In the genomic region with DNA sequence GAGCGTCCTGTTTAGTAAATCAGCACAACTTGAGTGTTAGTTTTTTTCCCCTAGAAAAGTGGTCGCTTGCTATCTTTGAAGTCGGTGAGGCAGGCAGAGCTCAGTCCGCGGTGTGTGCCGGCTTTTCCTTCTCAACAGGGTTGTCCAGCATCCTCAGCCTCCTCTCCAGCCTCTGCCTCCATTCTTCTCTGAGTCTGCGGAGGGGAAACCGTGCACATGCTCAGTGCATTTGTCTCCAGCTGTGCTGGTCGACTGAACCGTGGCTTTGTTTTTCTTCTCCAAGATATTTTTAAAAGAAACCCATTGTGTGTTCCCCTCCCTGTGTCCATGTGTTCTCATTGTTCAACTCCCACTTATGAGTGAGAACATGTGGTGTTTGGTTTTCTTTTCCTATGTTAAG, we compare ENCODE assay signal across 23 cellular contexts. TPM values are rescaled to one million over a fixed set of nuclear protein-coding genes. Genes with fewer than 3 reads are reported as not detected.
A peak's percentile ranks its signal among the peaks of the same experiment; 100 is the strongest.
DNase-seq lines count a peak whose midpoint lies in the region; ATAC-seq and TF ChIP-seq lines count a peak whose summit lies in the region.
"Had no signal": no experiment of that assay in that cellular context is flagged by ENCODE, and none has a peak within 500 bp of the region (broad histone marks: within the 10 kb centered on the region; RNA-seq: fewer than 3 reads in every experiment).

No MANE protein-coding gene starts in this region.

- no peak overlapping the region for H4K5ac ChIP-seq in H9 (ENCODE audit: insufficient read length, low read depth, low read length)

- peaks cover 7% of the 10 kb centered on the region; the same call in 1 of the 2 replicates for H3K4me1 ChIP-seq in H9 (ENCODE audit: insufficient read depth, low read length)
- H3K4me1 ChIP-seq: BE2C had no signal

- H3K27me3 Mint-ChIP-seq in H9 (ENCODE audit: low read depth), result peaks cover 7% of the 10 kb centered on the region; the same call in 1 of the 2 replicates
- no peaks in the 10 kb centered on the region for H3K27me3 Mint-ChIP-seq in glutamatergic neuron (ENCODE audit: unreplicated experiment)

- H3K4ac ChIP-seq in H9 (ENCODE audit: low read depth, low read length), result no peak overlapping the region

- no peaks in the 10 kb centered on the region for H4K20me1 ChIP-seq in H9 (ENCODE audit: control insufficient read depth, insufficient read depth, insufficient read length)

- no peaks in the 10 kb centered on the region for H3K9me3 Mint-ChIP-seq in H9
- H3K9me3 Mint-ChIP-seq in glutamatergic neuron (ENCODE audit: unreplicated experiment), result no peaks in the 10 kb centered on the region

- H2BK15ac ChIP-seq in H9 (ENCODE audit: low read depth, low read length), result no peak overlapping the region

- H3K4me1 Mint-ChIP-seq in H9 (peaks cover 39 to 47% of the 10 kb centered on the region in 2 experiments), glutamatergic neuron (ENCODE audit: low read depth, unreplicated experiment) (peaks cover 29% of the 10 kb centered on the region)
- H3K4me1 Mint-ChIP-seq: IgD-negative memory B cell had no signal

- intact Hi-C loops in posterior cingulate gyrus (cut with DNase I), result no loop called here

- no peak overlapping the region for H3K9ac ChIP-seq in H9 (ENCODE audit: extremely low read depth, insufficient read length, low read length)

- no peak overlapping the region for H3K23ac ChIP-seq in H9 (ENCODE audit: insufficient read length, low read depth, low read length)

- ATAC-seq in HG03025 (IDR thresholded peaks at IDR 0.05; ENCODE audit: low FRiP score, unreplicated experiment), result no peak
- ATAC-seq: GM12878 had no signal

- no peak overlapping the region; a peak in 1 of 7 replicates for H3K27ac Mint-ChIP-seq in H9
- no peak overlapping the region for H3K27ac Mint-ChIP-seq in glutamatergic neuron (ENCODE audit: unreplicated experiment)
- H3K27ac Mint-ChIP-seq: IgD-negative memory B cell had no signal

- H2BK20ac ChIP-seq in H9 (ENCODE audit: low read depth, low read length, poor library complexity, severe bottlenecking), result no peak overlapping the region

- H2BK120ac ChIP-seq in H9 (ENCODE audit: low read depth, low read length, poor library complexity, severe bottlenecking), result no peak overlapping the region

- H4K8ac ChIP-seq in H9 (replicated peaks; ENCODE audit: insufficient read length, low read depth, low read length), result no peak overlapping the region

- H3K4me2 ChIP-seq in H9 (ENCODE audit: insufficient read depth, insufficient read length, low read length), result no peak overlapping the region

- H2AK5ac ChIP-seq in H9 (ENCODE audit: insufficient read length, low read length), result no peak overlapping the region

- no peak overlapping the region for H2AFZ ChIP-seq in H9 (ENCODE audit: low read length)

- H3K18ac ChIP-seq in H9 (ENCODE audit: insufficient read length, low read depth, low read length), result no peak overlapping the region

- H3K56ac ChIP-seq in H9 (ENCODE audit: insufficient read length, low read depth, low read length), result no peak overlapping the region

- H3K23me2 ChIP-seq in H9 (ENCODE audit: insufficient read length, low read depth, low read length, poor library complexity, severe bottlenecking), result no peaks in the 10 kb centered on the region

- H3K27ac ChIP-seq in caudate nucleus (ENCODE audit: low read depth, low read length), result no peak overlapping the region
- H3K27ac ChIP-seq in layer of hippocampus (ENCODE audit: low read depth, low read length), result peak overlapping the region; percentile 72
- H3K27ac ChIP-seq in H9 (ENCODE audit: insufficient read length, low read depth, low read length), result no peak overlapping the region
- H3K27ac ChIP-seq: 22Rv1, HL-60 had no signal

- H3K27me3 ChIP-seq in layer of hippocampus (ENCODE audit: control insufficient read depth, insufficient read depth, low read length) (no peaks in the 10 kb centered on the region), H9 (ENCODE audit: insufficient read depth, low read length) (no peaks in the 10 kb centered on the region)
- H3K27me3 ChIP-seq: BE2C had no signal

- DNase-seq in Ammon's horn (ENCODE audit: low spot score) (peak; percentile 84), caudate nucleus (lab: John Stamatoyannopoulos, UW) (peak in 45 of 61 donors; percentile 7 to 70 (median 40)), posterior cingulate gyrus (peak in 8 of 10 donors; percentile 37 to 94 (median 75)), H9 (no peak), glutamatergic neuron (no peak), NCI-H510A (lab: John Stamatoyannopoulos, UW) (no peak)
- DNase-seq: BE2C, DMS 273 treated with DMSO at 0.1 percent for 48 hours, GDM1, Kasumi-1, MM.1S, NCI-H1105, NCI-H1694 treated with DMSO at 0.1 percent for 48 hours, NCI-H226, NCI-H526 treated with DMSO at 0.1 percent for 48 hours, Right ventricle myocardium superior had no signal

- no peaks in the 10 kb centered on the region for H3K9me3 ChIP-seq in H9 (ENCODE audit: control insufficient read depth, low read depth, low read length)
- H3K9me3 ChIP-seq: BE2C, HAP-1 had no signal

- H3K79me2 ChIP-seq in H9 (ENCODE audit: insufficient read depth, low read length), result no peaks in the 10 kb centered on the region

- no peaks in the 10 kb centered on the region for H3K79me1 ChIP-seq in H9 (ENCODE audit: insufficient read depth, low read depth, low read length, poor library complexity, severe bottlenecking)

- no peak overlapping the region for H3T11ph ChIP-seq in H9 (ENCODE audit: low read length)

- no peak overlapping the region for H4K91ac ChIP-seq in H9 (ENCODE audit: insufficient read length, low read depth, low read length)

- H3K14ac ChIP-seq in H9 (ENCODE audit: insufficient read depth, low read length), result no peak overlapping the region

- no peak for TF ChIP-seq CTCF in H9 (conservative IDR thresholded peaks at IDR 0.05)
- no peak for TF ChIP-seq CTCF in glutamatergic neuron (IDR thresholded peaks at IDR 0.05; ENCODE audit: partially characterized antibody, unreplicated experiment)

- H3K36me3 Mint-ChIP-seq in H9 (ENCODE audit: insufficient read depth in 1 of 3, low read depth in 3 of 3) (no peaks in the 10 kb centered on the region; a peak in 1 of 7 replicates), glutamatergic neuron (ENCODE audit: unreplicated experiment) (no peaks in the 10 kb centered on the region)
- H3K36me3 Mint-ChIP-seq: IgD-negative memory B cell had no signal

- H3K4me3 Mint-ChIP-seq in H9, result no peak overlapping the region
- no peak overlapping the region for H3K4me3 Mint-ChIP-seq in glutamatergic neuron (ENCODE audit: unreplicated experiment)
- H3K4me3 Mint-ChIP-seq: IgD-negative memory B cell had no signal

- H2BK5ac ChIP-seq in H9 (ENCODE audit: insufficient read length, low read length), result no peak overlapping the region

- no peak overlapping the region for H2BK12ac ChIP-seq in H9 (ENCODE audit: insufficient read length, low read depth, low read length)

- WGBS in H9 (ENCODE audit: extremely low coverage, insufficient read length, low lambda C conversion rate), result no CpG with 5 or more reads among the region's 10 CpGs

RNA-seq across cellular contexts. Expression of a gene that starts 25.3 kb away (rescaled TPM):
- total RNA-seq in H9 (2021), result not detected in 2 replicates
- not detected for total RNA-seq in glutamatergic neuron (ENCODE audit: unreplicated experiment)
- total RNA-seq: GM12878, Right ventricle myocardium superior had no signal

Comparison
In these comparisons a context has a peak if more than half of its experiments do, and no peak if none do; other contexts are left out.
1. DNase-seq: peak in Ammon's horn (single experiment), caudate nucleus (45 of 61) and posterior cingulate gyrus (8 of 10); none in H9 (single experiment), glutamatergic neuron (single experiment) and NCI-H510A (single experiment).